Comparison of ENCODE assay signal across 16 cellular contexts in genomic region chr10:94036664-94037033, GRCh38.
"Had no signal": no experiment of that assay in that cellular context is flagged by ENCODE, and none has a peak within 500 bp of the region (broad histone marks: within the 10 kb centered on the region; RNA-seq: fewer than 3 reads in every experiment).

No MANE protein-coding gene starts in this region.

- DNase-seq: activated CD4-positive, alpha-beta T cell treated with anti-CD3 and anti-CD28 coated beads, Interleukin-2, amount 50 U/mL, for 1 hour; activated CD8-positive, alpha-beta memory T cell treated with anti-CD3 and anti-CD28 coated beads, Interleukin-2, amount 50 U/mL, for 4 hours; activated naive CD4-positive, alpha-beta T cell treated with anti-CD3 and anti-CD28 coated beads for 36 hours; activated T-cell treated with anti-CD3 and anti-CD28 coated beads, Interleukin-2, amount 50 U/mL, for 4 hours; anterior cingulate cortex; effector CD4-positive, alpha-beta T cell; heart right ventricle; left colon; midbrain; occipital lobe; stimulated activated CD4-positive, alpha-beta T cell treated with anti-CD3 and anti-CD28 coated beads, Interleukin-12 subunit alpha, Interleukin-12 subunit beta, amount 100 ng/mL, for 4 hours; stimulated activated CD4-positive, alpha-beta T cell treated with anti-CD3 and anti-CD28 coated beads, Interleukin-1b, Interleukin-23, amount 100 ng/mL, for 48 hours; stimulated activated CD8-positive, alpha-beta memory T cell treated with anti-CD3 and anti-CD28 coated beads, Interleukin-4, amount 100 ng/mL, for 48 hours; stimulated activated naive CD4-positive, alpha-beta T cell treated with Interleukin-2 at 50 U/mL for 16 hours; tibial artery had no signal

- H3K9me3 ChIP-seq: gastroesophageal sphincter, tibial artery had no signal

- H3K27me3 ChIP-seq: gastroesophageal sphincter, heart right ventricle, tibial artery had no signal

- H3K4me1 ChIP-seq: tibial artery had no signal

- H3K4me3 ChIP-seq: gastroesophageal sphincter, heart right ventricle, tibial artery had no signal

- H3K27ac ChIP-seq: gastroesophageal sphincter, heart right ventricle, tibial artery had no signal

- H3K36me3 ChIP-seq: gastroesophageal sphincter, tibial artery had no signal
